In genomic region chr9:79263666-79264460, GRCh38 we compare ENCODE assay signal across 12 cellular contexts.
A peak's percentile ranks its signal among the peaks of the same experiment; 100 is the strongest.
DNase-seq lines count a peak whose midpoint lies in the region; ATAC-seq, FAIRE-seq and TF ChIP-seq lines count a peak whose summit lies in the region.
"Had no signal": no experiment of that assay in that cellular context is flagged by ENCODE, and none has a peak within 500 bp of the region (broad histone marks: within the 10 kb centered on the region; RNA-seq: fewer than 3 reads in every experiment).

No MANE protein-coding gene starts in this region.

- DNase-seq in left ventricle myocardium superior: peak; percentile 53
- DNase-seq in left cardiac atrium: no peak
- peak; percentile 59 to 88 for DNase-seq in NCI-H2081 (lab: John Stamatoyannopoulos, UW)
- peak; percentile 4 for DNase-seq in bronchial epithelial cell (ENCODE audit: low read depth)
- no peak for DNase-seq in T-helper 1 cell
- DNase-seq in GM19239 (ENCODE audit: insufficient read length, low spot score): no peak
- DNase-seq in COLO829 (ENCODE audit: low spot score): no peak
- no peak for DNase-seq in activated effector memory CD4-positive, alpha-beta T cell treated with Interleukin-2 at 50 U/mL for 16 hours
- DNase-seq: activated CD4-positive, alpha-beta T cell treated with anti-CD3 and anti-CD28 coated beads, Interleukin-2, amount 10 ng/mL, durations not matched to agents 7 days and 5 days; activated effector memory CD4-positive, alpha-beta T cell treated with anti-CD3 and anti-CD28 coated beads, Interleukin-2, amount 50 U/mL, for 16 hours; central memory CD4-positive, alpha-beta T cell had no signal

- intact Hi-C loops in left ventricle myocardium superior (cut with micrococcal nuclease) (no loop called here), left cardiac atrium (cut with DNase I) (no loop called here)

- H3K27me3 ChIP-seq in bronchial epithelial cell (ENCODE audit: control insufficient read depth, insufficient read depth, low read length): no peaks in the 10 kb centered on the region
- H3K27me3 ChIP-seq: vagina had no signal

- H3K4me3 ChIP-seq in bronchial epithelial cell (ENCODE audit: low read depth, low read length): no peak overlapping the region
- H3K4me3 ChIP-seq: vagina had no signal

- TF ChIP-seq CTCF in bronchial epithelial cell (IDR thresholded peaks at IDR 0.05; ENCODE audit: insufficient read depth, low read length, severe bottlenecking): no peak

- H3K36me3 ChIP-seq in bronchial epithelial cell (ENCODE audit: control insufficient read depth, insufficient read depth, low read length): no peaks in the 10 kb centered on the region
- H3K36me3 ChIP-seq: vagina had no signal

- ATAC-seq in left ventricle myocardium superior: no peak
- no peak for ATAC-seq in left cardiac atrium

- FAIRE-seq in bronchial epithelial cell (lab: Jason Lieb, UNC): no peak
- no peak for FAIRE-seq in GM19239 (lab: Jason Lieb, UNC)

Comparison
In these comparisons a context has a peak if more than half of its experiments do, and no peak if none do; other contexts are left out.
1. DNase-seq: peak in left ventricle myocardium superior (single experiment), NCI-H2081 (2 of 2) and bronchial epithelial cell (single experiment); none in left cardiac atrium (single experiment), T-helper 1 cell (0 of 5), GM19239 (single experiment), COLO829 (single experiment) and activated effector memory CD4-positive, alpha-beta T cell treated with Interleukin-2 at 50 U/mL for 16 hours (single experiment).